ENCODE assay signal across 3 cellular contexts in genomic region chr21:36708512-36709029, GRCh38.
TF ChIP-seq lines count a peak whose summit lies in the region.

No MANE protein-coding gene starts in this region.

TF ChIP-seq in SK-N-SH, 30 proteins besides CTCF, POLR2A, EP300 and RAD21:
- peak; percentile 59 for TF ChIP-seq EZH2phosphoT487 (IDR thresholded peaks at IDR 0.05; ENCODE audit: borderline replicate concordance, low read depth)
- TF ChIP-seq NFIC (IDR thresholded peaks at IDR 0.05; ENCODE audit: borderline replicate concordance), result no peak
- TF ChIP-seq MXI1 (IDR thresholded peaks at IDR 0.05; ENCODE audit: low read depth, low read length), result no peak

TF ChIP-seq in SK-N-SH treated with all-trans-retinoic acid at 6 μM for 48 hours, 23 proteins besides CTCF, POLR2A, EP300 and RAD21 (continued from another document):
- no peak for TF ChIP-seq TSHZ2 (CRISPR knock-in tag; IDR thresholded peaks at IDR 0.05)
- no peak for TF ChIP-seq PPARA (CRISPR knock-in tag; IDR thresholded peaks at IDR 0.05; ENCODE audit: borderline replicate concordance)
- TF ChIP-seq BACH2 (CRISPR knock-in tag; IDR thresholded peaks at IDR 0.05; ENCODE audit: borderline replicate concordance), result no peak
- TF ChIP-seq GLIS3 (CRISPR knock-in tag; IDR thresholded peaks at IDR 0.05), result no peak
- no peak for TF ChIP-seq ZFP3 (CRISPR knock-in tag; IDR thresholded peaks at IDR 0.05)
- no peak for TF ChIP-seq ZNF70 (CRISPR knock-in tag; IDR thresholded peaks at IDR 0.05)
- no peak for TF ChIP-seq ZNF8 (CRISPR knock-in tag; IDR thresholded peaks at IDR 0.05)
- TF ChIP-seq POU6F1 (CRISPR knock-in tag; IDR thresholded peaks at IDR 0.05; ENCODE audit: borderline replicate concordance, low read depth), result no peak

TF ChIP-seq in HepG2, 621 proteins besides CTCF, POLR2A, EP300 and RAD21:
- TF ChIP-seq ZNF3 (CRISPR knock-in tag; IDR thresholded peaks at IDR 0.05), result no peak
- TF ChIP-seq PBX3 (CRISPR knock-in tag; IDR thresholded peaks at IDR 0.05; ENCODE audit: borderline replicate concordance), result no peak
- TF ChIP-seq DPF2 (CRISPR knock-in tag; IDR thresholded peaks at IDR 0.05; ENCODE audit: borderline replicate concordance, low read depth), result no peak
- TF ChIP-seq ZNF780A (CRISPR knock-in tag; IDR thresholded peaks at IDR 0.05), result no peak
- no peak for TF ChIP-seq UBTF (CRISPR knock-in tag; IDR thresholded peaks at IDR 0.05)
- TF ChIP-seq ZFY (CRISPR knock-in tag; IDR thresholded peaks at IDR 0.05), result no peak
